Comparison of ENCODE assay signal across 14 cellular contexts in the genomic region with DNA sequence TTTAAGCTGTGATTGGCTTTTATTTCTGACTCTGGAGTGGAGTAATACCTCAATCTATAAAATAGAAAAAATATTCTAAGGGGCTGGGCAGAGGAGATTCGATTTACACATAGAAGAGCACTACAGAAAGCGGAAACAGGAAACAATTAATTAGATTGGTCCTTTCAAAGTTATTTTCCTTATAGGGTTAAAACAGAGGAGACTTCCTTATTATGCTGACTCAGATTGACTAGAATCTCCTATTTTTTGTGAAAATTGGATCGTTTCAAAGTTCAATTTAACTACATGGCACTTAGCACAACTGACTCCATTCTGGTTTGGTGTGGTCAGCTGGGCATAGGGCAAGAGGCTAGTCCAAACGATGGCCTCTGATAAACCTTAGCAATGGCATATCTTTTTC. TPM values are rescaled to one million over a fixed set of nuclear protein-coding genes. Genes with fewer than 3 reads are reported as not detected.
DNase-seq lines count a peak whose midpoint lies in the region; ATAC-seq and TF ChIP-seq lines count a peak whose summit lies in the region.
"Had no signal": no experiment of that assay in that cellular context is flagged by ENCODE, and none has a peak within 500 bp of the region (broad histone marks: within the 10 kb centered on the region; RNA-seq: fewer than 3 reads in every experiment).

No MANE protein-coding gene starts in this region.

- H3K4me2 ChIP-seq in PC-3 (ENCODE audit: low read length) (no peak overlapping the region), neural progenitor cell (no peak overlapping the region)

- H3K4me3 ChIP-seq in A673 (ENCODE audit: low read depth, low read length, poor library complexity, severe bottlenecking) (no peak overlapping the region), PC-3 (ENCODE audit: low read length) (no peak overlapping the region), neural progenitor cell (no peak overlapping the region)

- peak; percentile 89 for DNase-seq in A673 (ENCODE audit: low spot score)
- DNase-seq in KBM-7, result peak; percentile 7
- no peak for DNase-seq in PC-3
- no peak for DNase-seq in neural progenitor cell (ENCODE audit: low spot score)
- no peak for DNase-seq in stimulated activated CD4-positive, alpha-beta T cell treated with anti-CD3 and anti-CD28 coated beads, Interleukin-12 subunit alpha, Interleukin-12 subunit beta, amount 100 ng/mL, for 4 hours
- DNase-seq in stimulated activated CD8-positive, alpha-beta memory T cell treated with anti-CD3 and anti-CD28 coated beads, Interleukin-4, amount 100 ng/mL, for 48 hours, result no peak
- DNase-seq: C1 segment of cervical spinal cord; Calu3; CD4-positive, alpha-beta T cell; DMS 273 treated with DMSO at 0.1 percent for 48 hours had no signal

- H3K36me3 Mint-ChIP-seq in neural progenitor cell, result no peaks in the 10 kb centered on the region

- no peak overlapping the region for H3K27ac Mint-ChIP-seq in neural progenitor cell
- H3K27ac Mint-ChIP-seq: B cell; CD4-positive, alpha-beta T cell had no signal

- H3K9me3 Mint-ChIP-seq in neural progenitor cell, result no peaks in the 10 kb centered on the region
- H3K9me3 Mint-ChIP-seq: CD4-positive, alpha-beta T cell had no signal

- H3K9me3 ChIP-seq in A673 (ENCODE audit: low read depth, low read length, poor library complexity, severe bottlenecking) (no peaks in the 10 kb centered on the region), PC-3 (ENCODE audit: low read length) (0 out of 2 replicates have a peak, but pooled peaks cover 4% of the 10 kb centered on the region), neural progenitor cell (ENCODE audit: low read depth) (no peaks in the 10 kb centered on the region)

- no peaks in the 10 kb centered on the region for H3K4me1 Mint-ChIP-seq in neural progenitor cell
- H3K4me1 Mint-ChIP-seq: B cell had no signal

- H2AFZ ChIP-seq in PC-3 (ENCODE audit: low read length) (0 out of 2 replicates have a peak overlapping the region, but pooled peaks have one; percentile 19), neural progenitor cell (replicated peaks) (peak overlapping the region; percentile 40)

- peak overlapping the region; percentile 63 for H3K27ac ChIP-seq in A673 (ENCODE audit: low read depth, low read length, poor library complexity, severe bottlenecking)
- H3K27ac ChIP-seq in PC-3 (ENCODE audit: low read length), result no peak overlapping the region
- no peak overlapping the region for H3K27ac ChIP-seq in neural progenitor cell

- H3K27me3 ChIP-seq in A673 (replicated peaks; ENCODE audit: insufficient read depth, low read depth, low read length, poor library complexity), result no peaks in the 10 kb centered on the region
- H3K27me3 ChIP-seq in PC-3 (ENCODE audit: low read length), result no peaks in the 10 kb centered on the region
- H3K27me3 ChIP-seq in neural progenitor cell, result no peaks in the 10 kb centered on the region

- H3K9ac ChIP-seq in PC-3 (ENCODE audit: low read length), result no peak overlapping the region
- no peak overlapping the region for H3K9ac ChIP-seq in neural progenitor cell

- no peak overlapping the region for H3K4me3 Mint-ChIP-seq in neural progenitor cell
- H3K4me3 Mint-ChIP-seq: B cell; CD4-positive, alpha-beta T cell had no signal

- H3K36me3 ChIP-seq in A673 (ENCODE audit: insufficient read depth, low read length, poor library complexity, severe bottlenecking) (no peaks in the 10 kb centered on the region), PC-3 (ENCODE audit: low read depth, low read length) (no peaks in the 10 kb centered on the region), neural progenitor cell (no peaks in the 10 kb centered on the region)

- TF ChIP-seq CTCF in A673 (conservative IDR thresholded peaks at IDR 0.05; ENCODE audit: low read depth, low read length) (no peak), PC-3 (conservative IDR thresholded peaks at IDR 0.05; ENCODE audit: low read depth, low read length) (no peak), neural progenitor cell (IDR thresholded peaks at IDR 0.05) (no peak)

- H3K27me3 Mint-ChIP-seq in neural progenitor cell (ENCODE audit: insufficient read depth, low read depth), result no peaks in the 10 kb centered on the region
- H3K27me3 Mint-ChIP-seq: B cell; CD4-positive, alpha-beta T cell had no signal

- H3F3A ChIP-seq in PC-3 (ENCODE audit: low read length, unreplicated experiment) (no peaks in the 10 kb centered on the region), neural progenitor cell (ENCODE audit: low read depth) (no peaks in the 10 kb centered on the region)

- H3K79me2 ChIP-seq in PC-3 (ENCODE audit: low read length), result no peaks in the 10 kb centered on the region
- no peaks in the 10 kb centered on the region for H3K79me2 ChIP-seq in neural progenitor cell (ENCODE audit: low read depth)

- in situ Hi-C loops in KBM-7 (cut with MboI; ENCODE audit: low pct_unique_long_range_greater_than_20kb, low sequenced_read_pairs), result no loop called here

- POLR2A ChIA-PET in A673 (lab: Charles Lee; ENCODE audit: low non-redundant PET) (no interaction called here), PC-3 (lab: Charles Lee; ENCODE audit: unreplicated experiment) (no interaction called here)

- ATAC-seq in PC-3 (no peak), HG03442 (IDR thresholded peaks at IDR 0.05; ENCODE audit: unreplicated experiment) (no peak)
- ATAC-seq: HCT116 had no signal

- H3K9me2 ChIP-seq in PC-3 (replicated peaks; ENCODE audit: low read length), result no peaks in the 10 kb centered on the region; the same call in 1 of the 2 replicates

- H4K20me1 ChIP-seq in PC-3 (ENCODE audit: low read length), result no peaks in the 10 kb centered on the region
- H4K20me1 ChIP-seq in neural progenitor cell (ENCODE audit: low read depth), result no peaks in the 10 kb centered on the region

- CTCF ChIA-PET in A673 (lab: Charles Lee), result no interaction called here
- CTCF ChIA-PET in PC-3 (lab: Charles Lee), result interaction anchor here (0.7 kb wide), 1 partner anchor 782 kb away, joined by 3 read pairs; no protein-coding TSS in a partner anchor

- BruUV-seq in A673 (replicated peaks; lab: Mats Ljungman, UMichigan) (no TSS peak), PC-3 (replicated peaks; lab: Mats Ljungman, UMichigan) (no TSS peak)

- H3K4me1 ChIP-seq in A673 (ENCODE audit: insufficient read depth, low read length, poor library complexity, severe bottlenecking), result peaks cover 25% of the 10 kb centered on the region
- no peaks in the 10 kb centered on the region for H3K4me1 ChIP-seq in PC-3 (ENCODE audit: insufficient read depth, low read length)
- no peaks in the 10 kb centered on the region for H3K4me1 ChIP-seq in neural progenitor cell

- intact Hi-C loops in A673 (cut with micrococcal nuclease; ENCODE audit: unreplicated experiment) (no loop called here), PC-3 (cut with micrococcal nuclease) (no loop called here)

RNA-seq across cellular contexts. Expression of a gene that starts 48.3 kb away (rescaled TPM):
- 36.0 and 38.2 TPM in 2 replicates for total RNA-seq in A673 (2021)
- total RNA-seq in PC-3 (2014; rRNA removed), result 0.12 and 2.4 TPM in 2 replicates
- 0.40 and 0.84 TPM in 2 replicates for total RNA-seq in neural progenitor cell (ENCODE audit: low replicate concordance)
- total RNA-seq: B cell; Calu3; CD4-positive, alpha-beta T cell; HT1080 had no signal

Comparison
In these comparisons a context has a peak if more than half of its experiments do, and no peak if none do; other contexts are left out.
1. DNase-seq: peak in A673 (single experiment) and KBM-7 (single experiment); none in PC-3 (single experiment), neural progenitor cell (single experiment), stimulated activated CD4-positive, alpha-beta T cell treated with anti-CD3 and anti-CD28 coated beads, Interleukin-12 subunit alpha, Interleukin-12 subunit beta, amount 100 ng/mL, for 4 hours (single experiment) and stimulated activated CD8-positive, alpha-beta memory T cell treated with anti-CD3 and anti-CD28 coated beads, Interleukin-4, amount 100 ng/mL, for 48 hours (single experiment).
2. RNA of a gene that starts 48.3 kb away (total RNA-seq): 36.0 to 38.2 TPM in A673; 0.12 to 2.4 TPM in PC-3 and 0.40 to 0.84 TPM in neural progenitor cell; every median in the first group is over 10 times any median in the second.